9 cellular contexts compared by ENCODE assay signal in genomic region chr10:115171392-115171960, GRCh38.
A peak's percentile ranks its signal among the peaks of the same experiment; 100 is the strongest.
DNase-seq lines count a peak whose midpoint lies in the region; ATAC-seq, FAIRE-seq and TF ChIP-seq lines count a peak whose summit lies in the region.
"Had no signal": no experiment of that assay in that cellular context is flagged by ENCODE, and none has a peak within 500 bp of the region (broad histone marks: within the 10 kb centered on the region; RNA-seq: fewer than 3 reads in every experiment).

No MANE protein-coding gene starts in this region.

- H2BK120ac ChIP-seq in mesenchymal stem cell (ENCODE audit: low read depth, low read length), result no peak overlapping the region

- no peaks in the 10 kb centered on the region for H3K9me3 Mint-ChIP-seq in astrocyte (ENCODE audit: unreplicated experiment)
- H3K9me3 Mint-ChIP-seq: T-helper 1 cell treated with Interleukin-12 subunit alpha and Interleukin-12 subunit beta and Interleukin-4 antibody, amounts not matched to agents 30 μg/mL and 1 μg/mL, for 36 hours had no signal

- ATAC-seq in GM19023 (IDR thresholded peaks at IDR 0.05; ENCODE audit: unreplicated experiment), result no peak
- ATAC-seq in HG03565 (IDR thresholded peaks at IDR 0.05; ENCODE audit: unreplicated experiment), result no peak
- no peak for ATAC-seq in HG03354 (IDR thresholded peaks at IDR 0.05; ENCODE audit: poor library complexity, severe bottlenecking, unreplicated experiment)

- no peaks in the 10 kb centered on the region for H3K4me1 Mint-ChIP-seq in astrocyte (ENCODE audit: low read depth, unreplicated experiment)

- H3K23ac ChIP-seq in mesenchymal stem cell (ENCODE audit: low read length in 2 of 2), result no peak overlapping the region

- H3K9me3 ChIP-seq in astrocyte (ENCODE audit: insufficient read depth, low read depth, low read length), result no peaks in the 10 kb centered on the region
- H3K9me3 ChIP-seq in mesenchymal stem cell (ENCODE audit: control insufficient read depth, low read length), result no peaks in the 10 kb centered on the region

- H3K36me3 ChIP-seq in astrocyte (ENCODE audit: insufficient read depth, low read length), result no peaks in the 10 kb centered on the region
- no peaks in the 10 kb centered on the region for H3K36me3 ChIP-seq in mesenchymal stem cell (ENCODE audit: control insufficient read depth in 1 of 2, insufficient read depth in 2 of 2, low read depth in 1 of 2, low read length in 2 of 2)

- no peak overlapping the region for H3K4me3 ChIP-seq in astrocyte (ENCODE audit: insufficient read depth, low read depth, low read length)
- no peak overlapping the region for H3K4me3 ChIP-seq in mesenchymal stem cell (ENCODE audit: insufficient read depth in 1 of 2, low read depth in 1 of 2, low read length in 2 of 2)

- no peak overlapping the region for H3K18ac ChIP-seq in mesenchymal stem cell (ENCODE audit: low read depth in 1 of 2, low read length in 2 of 2)

- H3K27me3 ChIP-seq in astrocyte (ENCODE audit: insufficient read depth, low read length) (no peaks in the 10 kb centered on the region), mesenchymal stem cell (ENCODE audit: control insufficient read depth in 1 of 2, insufficient read depth in 1 of 2, low read length in 2 of 2) (no peaks in the 10 kb centered on the region)

- no peak overlapping the region for H2AFZ ChIP-seq in astrocyte (ENCODE audit: low read depth, low read length)
- H2AFZ ChIP-seq in mesenchymal stem cell (ENCODE audit: low read depth, low read length), result no peak overlapping the region

- H2BK5ac ChIP-seq in mesenchymal stem cell (ENCODE audit: low read depth, low read length, poor library complexity, severe bottlenecking), result no peak overlapping the region

- no peak overlapping the region for H4K91ac ChIP-seq in mesenchymal stem cell (ENCODE audit: low read length)

- no peak overlapping the region for H3K14ac ChIP-seq in mesenchymal stem cell (ENCODE audit: low read length in 2 of 2)

- H3K79me1 ChIP-seq in mesenchymal stem cell (replicated peaks; ENCODE audit: low read length, poor library complexity, severe bottlenecking), result peaks cover 2% of the 10 kb centered on the region

- no peak overlapping the region for H3K27ac Mint-ChIP-seq in astrocyte (ENCODE audit: unreplicated experiment)
- H3K27ac Mint-ChIP-seq: T-helper 1 cell treated with Interleukin-12 subunit alpha and Interleukin-12 subunit beta and Interleukin-4 antibody, amounts not matched to agents 30 μg/mL and 1 μg/mL, for 36 hours had no signal

- H4K8ac ChIP-seq in mesenchymal stem cell (ENCODE audit: low read length), result no peak overlapping the region

- H3K4me3 Mint-ChIP-seq in astrocyte (ENCODE audit: unreplicated experiment), result no peak overlapping the region
- H3K4me3 Mint-ChIP-seq: T-helper 1 cell treated with Interleukin-12 subunit alpha and Interleukin-12 subunit beta and Interleukin-4 antibody, amounts not matched to agents 30 μg/mL and 1 μg/mL, for 36 hours had no signal

- H3K79me2 ChIP-seq in astrocyte (ENCODE audit: insufficient read depth, low read length), result no peaks in the 10 kb centered on the region

- no peaks in the 10 kb centered on the region for H3K27me3 Mint-ChIP-seq in astrocyte (ENCODE audit: low read depth, unreplicated experiment)

- H2BK15ac ChIP-seq in mesenchymal stem cell (ENCODE audit: low read depth, poor library complexity, severe bottlenecking), result no peak overlapping the region

- no peak for DNase-seq in D721Med (ENCODE audit: insufficient read length, low spot score)
- DNase-seq in HT-29 (ENCODE audit: low spot score), result peak; percentile 16
- DNase-seq in astrocyte (ENCODE audit: low read depth), result no peak
- peak; percentile 10 for DNase-seq in mesenchymal stem cell
- no peak for DNase-seq in stimulated activated CD4-positive, alpha-beta T cell treated with anti-CD3 and anti-CD28 coated beads, Interleukin-4, amount 100 ng/mL, for 1 hour

- FAIRE-seq in D721Med (lab: Jason Lieb, UNC) (no peak), astrocyte (lab: Jason Lieb, UNC) (no peak)

- no peak overlapping the region for H3K4me2 ChIP-seq in astrocyte (ENCODE audit: low read length)
- no peak overlapping the region for H3K4me2 ChIP-seq in mesenchymal stem cell (ENCODE audit: low read length, poor library complexity, severe bottlenecking)

- no peaks in the 10 kb centered on the region for H4K20me1 ChIP-seq in astrocyte (ENCODE audit: insufficient read depth, low read length)

- TF ChIP-seq CTCF in D721Med (IDR thresholded peaks at IDR 0.05; ENCODE audit: insufficient read depth, missing control alignments), result peak; percentile 39
- peak; percentile 26 for TF ChIP-seq CTCF in astrocyte (IDR thresholded peaks at IDR 0.05; ENCODE audit: insufficient read depth, low read depth, low read length)

- H3K9ac ChIP-seq in astrocyte (ENCODE audit: low read length) (no peak overlapping the region), mesenchymal stem cell (ENCODE audit: low read length) (no peak overlapping the region)

- no peak overlapping the region for H2AK5ac ChIP-seq in mesenchymal stem cell (ENCODE audit: low read length, severe bottlenecking)

- no CpG with 5 or more reads among the region's 1 CpG for WGBS in mesenchymal stem cell

- H3K4me1 ChIP-seq in astrocyte (ENCODE audit: insufficient read depth, low read length), result no peaks in the 10 kb centered on the region
- H3K4me1 ChIP-seq in mesenchymal stem cell (ENCODE audit: control insufficient read depth, insufficient read depth, low read depth, low read length), result no peaks in the 10 kb centered on the region

- H2BK12ac ChIP-seq in mesenchymal stem cell (ENCODE audit: low read length in 2 of 2), result no peak overlapping the region

- no peak overlapping the region for H3K27ac ChIP-seq in astrocyte (ENCODE audit: low read depth, low read length)
- H3K27ac ChIP-seq in mesenchymal stem cell (ENCODE audit: low read length, poor library complexity, severe bottlenecking), result no peak overlapping the region

- no peaks in the 10 kb centered on the region for H3K36me3 Mint-ChIP-seq in astrocyte (ENCODE audit: low read depth, unreplicated experiment)

- no peak overlapping the region for H3K4ac ChIP-seq in mesenchymal stem cell (ENCODE audit: low read depth in 1 of 2, low read length in 2 of 2)

Comparison
In these comparisons a context has a peak if more than half of its experiments do, and no peak if none do; other contexts are left out.
1. DNase-seq: peak in HT-29 (single experiment) and mesenchymal stem cell (single experiment); none in D721Med (single experiment), astrocyte (single experiment) and stimulated activated CD4-positive, alpha-beta T cell treated with anti-CD3 and anti-CD28 coated beads, Interleukin-4, amount 100 ng/mL, for 1 hour (single experiment).